ENCODE assay signal across 12 cellular contexts in the genomic region with DNA sequence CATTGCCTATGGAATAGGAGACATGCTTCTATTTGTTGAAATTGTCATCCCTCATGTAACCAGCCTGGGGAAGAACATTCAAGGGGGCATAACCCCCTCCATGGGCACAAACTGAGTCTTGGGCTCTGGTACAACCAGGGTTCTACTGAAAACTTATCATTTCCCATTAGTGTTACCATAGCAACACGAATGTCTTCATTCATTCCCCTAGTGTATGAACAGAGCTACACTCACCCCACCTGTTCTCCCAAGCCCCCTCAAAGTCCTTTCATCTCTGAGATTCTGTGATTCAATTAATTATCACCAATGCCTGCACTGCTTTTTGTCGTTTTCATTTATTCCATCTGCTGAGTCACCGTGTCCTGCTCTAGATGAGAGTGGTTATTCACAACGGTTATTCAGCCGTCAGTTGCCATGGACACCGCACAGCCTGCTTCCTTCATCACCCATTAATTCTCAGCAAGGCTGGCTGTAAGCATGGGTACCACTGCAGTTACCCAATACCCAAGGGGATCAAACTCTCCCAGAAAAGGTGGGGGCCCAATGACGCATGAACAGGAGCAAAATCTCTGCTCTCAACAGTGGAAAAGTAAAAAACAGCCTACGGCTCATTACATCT. TPM values are rescaled to one million over a fixed set of nuclear protein-coding genes. Genes with fewer than 3 reads are reported as not detected.
DNase-seq lines count a peak whose midpoint lies in the region; ATAC-seq, FAIRE-seq and TF ChIP-seq lines count a peak whose summit lies in the region.
"Had no signal": no experiment of that assay in that cellular context is flagged by ENCODE, and none has a peak within 500 bp of the region (broad histone marks: within the 10 kb centered on the region; RNA-seq: fewer than 3 reads in every experiment).

No MANE protein-coding gene starts in this region.

- intact Hi-C loops in right cardiac atrium (cut with DNase I) = no loop called here

- H3K27me3 Mint-ChIP-seq in astrocyte (ENCODE audit: low read depth, unreplicated experiment) = peaks cover 15% of the 10 kb centered on the region

- H3K4me3 ChIP-seq in NB4 (ENCODE audit: low read depth, low read length) (no peak overlapping the region), astrocyte (ENCODE audit: insufficient read depth, low read depth, low read length) (no peak overlapping the region), right cardiac atrium (ENCODE audit: low read length) (no peak overlapping the region)
- H3K4me3 ChIP-seq: skin epidermis had no signal

- H3K4me3 Mint-ChIP-seq in astrocyte (ENCODE audit: unreplicated experiment) = no peak overlapping the region
- H3K4me3 Mint-ChIP-seq: activated T-cell treated with anti-CD3 and anti-CD28 coated beads, Interleukin-2, amount 50 U/mL, for 4 hours had no signal

- no peaks in the 10 kb centered on the region for H3K79me2 ChIP-seq in astrocyte (ENCODE audit: insufficient read depth, low read length)

- DNase-seq in DMS53 (lab: John Stamatoyannopoulos, UW) = peak; percentile 71
- no peak for DNase-seq in DMS53 treated with DMSO at 0.1 percent for 48 hours (lab: John Stamatoyannopoulos, UW; ENCODE audit: unreplicated experiment)
- peak; percentile 66 for DNase-seq in NB4 (ENCODE audit: low read depth)
- DNase-seq in astrocyte (ENCODE audit: low read depth) = peak; percentile 89
- peak; percentile 59 to 84 for DNase-seq in lung microvascular endothelial cell (ENCODE audit: low read depth in 2 of 2)
- DNase-seq in right cardiac atrium = no peak
- no peak for DNase-seq in NAMALWA (ENCODE audit: low spot score)
- DNase-seq in GM13976 (ENCODE audit: low spot score) = no peak
- DNase-seq: activated T-cell treated with anti-CD3 and anti-CD28 coated beads, Interleukin-2, amount 50 U/mL, for 4 hours had no signal

- ATAC-seq in right cardiac atrium = no peak

- peaks cover 4% of the 10 kb centered on the region for H3K4me1 Mint-ChIP-seq in astrocyte (ENCODE audit: low read depth, unreplicated experiment)

- H3K4me1 ChIP-seq in astrocyte (ENCODE audit: insufficient read depth, low read length) = peaks cover 7% of the 10 kb centered on the region
- H3K4me1 ChIP-seq in right cardiac atrium (ENCODE audit: control insufficient read depth, insufficient read depth, low read length) = no peaks in the 10 kb centered on the region

- no peaks in the 10 kb centered on the region for H3K9me3 Mint-ChIP-seq in astrocyte (ENCODE audit: unreplicated experiment)
- H3K9me3 Mint-ChIP-seq: activated T-cell treated with anti-CD3 and anti-CD28 coated beads, Interleukin-2, amount 50 U/mL, for 4 hours had no signal

- H3K4me2 ChIP-seq in astrocyte (ENCODE audit: low read length) = no peak overlapping the region

- TF ChIP-seq CTCF in NB4 (IDR thresholded peaks at IDR 0.05; ENCODE audit: low read depth, low read length) (no peak), astrocyte (IDR thresholded peaks at IDR 0.05; ENCODE audit: insufficient read depth, low read depth, low read length) (no peak), GM13976 (IDR thresholded peaks at IDR 0.05; ENCODE audit: borderline replicate concordance, control extremely low read depth, extremely low read depth, insufficient read depth, missing control alignments) (no peak)

- no peak for TF ChIP-seq POLR2A in NB4 (IDR thresholded peaks at IDR 0.05; ENCODE audit: extremely low read depth, insufficient read length)

- H3K36me3 Mint-ChIP-seq in astrocyte (ENCODE audit: low read depth, unreplicated experiment) = no peaks in the 10 kb centered on the region

- 56% methylated on average over 8 of the region's 8 CpGs for WGBS in right cardiac atrium

- H3K27ac ChIP-seq in astrocyte (ENCODE audit: low read depth, low read length) = no peak overlapping the region
- no peak overlapping the region for H3K27ac ChIP-seq in right cardiac atrium (ENCODE audit: low read length)
- H3K27ac ChIP-seq: skin epidermis had no signal

- no peaks in the 10 kb centered on the region for H3K36me3 ChIP-seq in astrocyte (ENCODE audit: insufficient read depth, low read length)

- peak overlapping the region; percentile 82 for H3K27ac Mint-ChIP-seq in astrocyte (ENCODE audit: unreplicated experiment)

- H2AFZ ChIP-seq in astrocyte (ENCODE audit: low read depth, low read length) = no peak overlapping the region

- H4K20me1 ChIP-seq in astrocyte (ENCODE audit: insufficient read depth, low read length) = no peaks in the 10 kb centered on the region

- peak; percentile 20 for FAIRE-seq in astrocyte (lab: Jason Lieb, UNC)
- FAIRE-seq: A204.1 had no signal

- H3K9ac ChIP-seq in astrocyte (ENCODE audit: low read length) = no peak overlapping the region

- H3K9me3 ChIP-seq in astrocyte (ENCODE audit: insufficient read depth, low read depth, low read length) (no peaks in the 10 kb centered on the region), right cardiac atrium (ENCODE audit: control insufficient read depth, low read length) (no peaks in the 10 kb centered on the region)

- H3K27me3 ChIP-seq in astrocyte (ENCODE audit: insufficient read depth, low read length) (no peaks in the 10 kb centered on the region), right cardiac atrium (ENCODE audit: control insufficient read depth, insufficient read depth) (no peaks in the 10 kb centered on the region)

- in situ Hi-C loops in GM13976 (cut with MboI; ENCODE audit: low sequenced_read_pairs, unreplicated experiment) = no loop called here

RNA-seq across cellular contexts. Expression of a gene that starts 1.6 kb away (rescaled TPM):
- total RNA-seq in astrocyte = not detected in 2 replicates
- total RNA-seq in lung microvascular endothelial cell = not detected in 2 replicates
- not detected for total RNA-seq in right cardiac atrium
- not detected for polyA plus RNA-seq in right cardiac atrium
- total RNA-seq: activated T-cell treated with anti-CD3 and anti-CD28 coated beads, Interleukin-2, amount 50 U/mL, for 4 hours; urinary bladder had no signal
- polyA plus RNA-seq: urinary bladder had no signal

RNA-seq across cellular contexts. Expression of a gene that starts 21.9 kb away (rescaled TPM):
- total RNA-seq in astrocyte (767 and 795 TPM in 2 replicates), lung microvascular endothelial cell (41.2 and 82.5 TPM in 2 replicates), right cardiac atrium (1,000 to 10,000 TPM in 2 of 4 donors, 100 to 1,000 TPM in 2; 959 to 1,186 (median 1,014) TPM)
- polyA plus RNA-seq in right cardiac atrium = 983 TPM

RNA-seq across cellular contexts. Expression of a gene that starts 23.9 kb away (rescaled TPM):
- total RNA-seq in astrocyte (0.46 and 0.52 TPM in 2 replicates), lung microvascular endothelial cell (under 0.01 and 0.20 TPM in 2 replicates), right cardiac atrium (not detected)
- polyA plus RNA-seq in right cardiac atrium = 0.05 TPM
- total RNA-seq: urinary bladder had no signal

Comparison
In these comparisons a context has a peak if more than half of its experiments do, and no peak if none do; other contexts are left out.
1. DNase-seq: peak in DMS53 (single experiment), NB4 (single experiment), astrocyte (single experiment) and lung microvascular endothelial cell (2 of 2); none in DMS53 treated with DMSO at 0.1 percent for 48 hours (single experiment), right cardiac atrium (0 of 3), NAMALWA (single experiment) and GM13976 (single experiment).